Comparison of ENCODE assay signal across 8 cellular contexts in genomic region chr3:41198526-41198925, GRCh38. TPM values are rescaled to one million over a fixed set of nuclear protein-coding genes. Genes with fewer than 3 reads are reported as not detected.
A peak's percentile ranks its signal among the peaks of the same experiment; 100 is the strongest.
DNase-seq lines count a peak whose midpoint lies in the region; ATAC-seq and TF ChIP-seq lines count a peak whose summit lies in the region.

No MANE protein-coding gene starts in this region.

- H3K27me3 ChIP-seq in thymus (ENCODE audit: control insufficient read depth, insufficient read depth) = peaks cover 8% of the 10 kb centered on the region

- H3K36me3 Mint-ChIP-seq in CD14-positive monocyte (peaks cover 0 to 23% of the 10 kb centered on the region in 2 donors), memory B cell (peaks cover 2% of the 10 kb centered on the region)

- H3K4me1 ChIP-seq in HEK293 (ENCODE audit: control insufficient read depth, insufficient read depth, low read length) (peaks cover 5% of the 10 kb centered on the region; the same call in 1 of the 2 replicates), thymus (ENCODE audit: control insufficient read depth, insufficient read depth, low read length) (peaks cover 11% of the 10 kb centered on the region)

- WGBS in thymus = 4% methylated on average over 20 of the region's 20 CpGs

- intact Hi-C loops in CD14-positive monocyte (cut with micrococcal nuclease) = loop anchor here (5.0 to 10.0 kb wide), 7 partner anchors 81 to 744 kb away; partner anchors contain the start of gene RPL14 (in 1 of the 2)

- no peak for TF ChIP-seq CTCF in CD14-positive monocyte (IDR thresholded peaks at IDR 0.05)
- no peak for TF ChIP-seq CTCF in HEK293 (tag by site-specific recombination; IDR thresholded peaks at IDR 0.05)

- H3K9me3 Mint-ChIP-seq in CD14-positive monocyte (peaks cover 0 to 2% (median 0%) of the 10 kb centered on the region in 7 donors), memory B cell (no peaks in the 10 kb centered on the region)

- H3K36me3 ChIP-seq in HEK293 (ENCODE audit: control insufficient read depth in 2 of 2, insufficient read depth in 1 of 2, low read length in 2 of 2) (no peaks in the 10 kb centered on the region), thymus (ENCODE audit: control insufficient read depth, insufficient read depth) (no peaks in the 10 kb centered on the region)

- H3K27ac ChIP-seq in HEK293 (ENCODE audit: extremely low read depth, low read depth, low read length) (peak overlapping the region; percentile 92; the same call in 1 of the 2 replicates), cingulate gyrus (ENCODE audit: low read depth, low read length) (peak overlapping the region; percentile 65), thymus (ENCODE audit: low read depth) (peak overlapping the region; percentile 99)

- peak; percentile 49 for DNase-seq in CD14-positive monocyte (ENCODE audit: low spot score)
- peak; percentile 30 for DNase-seq in RPMI8226
- peak in 1 of 2 donors; percentile 9 for DNase-seq in memory B cell (ENCODE audit: low spot score in 2 of 2)
- DNase-seq in T1000 (lab: John Stamatoyannopoulos, UW) = no peak

- CTCF ChIA-PET in HEK293 (lab: Yijun Ruan, JAX) = interaction anchor here (0.5 to 0.7 kb wide), 4 partner anchors 10 to 336 kb away, joined by 3 read pairs; no protein-coding TSS in a partner anchor

- H3K4me3 ChIP-seq in HEK293 (ENCODE audit: low read depth, low read length) (peak overlapping the region; percentile 99), thymus (ENCODE audit: low read length) (peak overlapping the region; percentile 97)

- peak; percentile 2 for ATAC-seq in memory B cell (ENCODE audit: low read depth)
- ATAC-seq in GM21360 (IDR thresholded peaks at IDR 0.05; ENCODE audit: unreplicated experiment) = no peak

- H3K27me3 Mint-ChIP-seq in CD14-positive monocyte (ENCODE audit: low read depth in 3 of 3) = no peaks in the 10 kb centered on the region
- H3K27me3 Mint-ChIP-seq in memory B cell = no peaks in the 10 kb centered on the region

- H3K4me3 Mint-ChIP-seq in CD14-positive monocyte (peak overlapping the region; percentile 86 to 90), memory B cell (peak overlapping the region; percentile 96)

- POLR2A ChIA-PET in HEK293 (lab: Yijun Ruan, JAX) = interaction anchor here (0.6 to 2.2 kb wide), 13 partner anchors 8 to 522 kb away, joined by 3 to 24 read pairs (median 6); no protein-coding TSS in a partner anchor

- H3K4me1 Mint-ChIP-seq in CD14-positive monocyte = peaks cover 30% of the 10 kb centered on the region
- H3K4me1 Mint-ChIP-seq in memory B cell = peaks cover 23% of the 10 kb centered on the region

- H3K27ac Mint-ChIP-seq in CD14-positive monocyte (peak overlapping the region; percentile 82 to 95 (median 92)), memory B cell (peak overlapping the region; percentile 90)

- no peaks in the 10 kb centered on the region for H3K9me3 ChIP-seq in HEK293 (ENCODE audit: control insufficient read depth, insufficient read depth, low read depth, low read length)
- no peaks in the 10 kb centered on the region for H3K9me3 ChIP-seq in thymus (ENCODE audit: control insufficient read depth)

TF ChIP-seq in HEK293, 187 proteins besides CTCF, POLR2A, EP300 and RAD21:
- TF ChIP-seq GLIS2 (tag by site-specific recombination; IDR thresholded peaks at IDR 0.05) (no peak), SCRT2 (tag by site-specific recombination; IDR thresholded peaks at IDR 0.05) (peak; percentile 90), ZNF335 (tag by site-specific recombination; conservative IDR thresholded peaks at IDR 0.05) (peak; percentile 24), SCRT1 (tag by site-specific recombination; IDR thresholded peaks at IDR 0.05; ENCODE audit: borderline replicate concordance) (peak; percentile 70)

RNA-seq across cellular contexts. Expression of gene CTNNB1, which starts 0.8 kb away (rescaled TPM):
- 10 to 100 TPM; 51.2 to 54.3 TPM for polyA plus RNA-seq in CD14-positive monocyte
- 165 TPM for polyA plus RNA-seq in thymus
